8 cellular contexts compared by ENCODE assay signal in the genomic region with DNA sequence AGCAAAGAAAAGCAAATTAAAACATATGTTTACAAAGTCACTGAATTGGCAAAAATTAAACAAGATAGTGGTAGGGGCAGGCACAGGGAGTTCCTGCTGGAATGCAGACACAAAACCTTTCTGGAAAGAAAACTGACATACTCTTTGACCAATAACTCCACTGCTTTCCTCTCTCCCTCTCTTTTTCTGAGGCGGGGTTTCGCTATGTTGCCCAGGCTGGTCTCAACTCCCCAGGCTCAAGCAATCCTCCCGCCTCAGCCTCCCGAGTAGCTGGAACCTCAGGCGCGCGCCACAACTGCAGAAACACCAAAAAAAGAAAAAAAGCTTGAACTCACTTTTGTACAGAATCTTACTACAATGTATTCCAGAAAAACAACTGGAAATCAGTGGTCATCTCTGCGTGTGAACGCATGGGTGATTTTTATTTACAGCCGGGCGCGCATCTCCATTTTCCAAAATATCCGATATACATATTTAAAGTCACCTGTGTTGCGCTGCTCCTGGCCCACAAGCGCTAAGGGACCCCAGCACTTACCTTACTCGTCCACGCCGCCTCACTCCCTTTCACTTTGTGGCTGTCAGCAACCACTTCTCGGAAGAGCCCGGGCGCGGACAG. TPM values are rescaled to one million over a fixed set of nuclear protein-coding genes. Genes with fewer than 3 reads are reported as not detected.
DNase-seq lines count a peak whose midpoint lies in the region; ATAC-seq, FAIRE-seq and TF ChIP-seq lines count a peak whose summit lies in the region.

No MANE protein-coding gene starts in this region.

- no peaks in the 10 kb centered on the region for H3K9me3 Mint-ChIP-seq in HFFc6

- no peak for FAIRE-seq in frontal cortex (lab: Jason Lieb, UNC)

- TF ChIP-seq CTCF in HFFc6 (IDR thresholded peaks at IDR 0.05) (no peak), WI38 (IDR thresholded peaks at IDR 0.05; ENCODE audit: low read depth, low read length) (no peak), fibroblast of pulmonary artery (IDR thresholded peaks at IDR 0.05; ENCODE audit: low read length, missing control alignments) (no peak)

- peaks cover 37% of the 10 kb centered on the region for H3K4me1 Mint-ChIP-seq in HFFc6 (ENCODE audit: low read depth)

- H3K9me3 ChIP-seq in neuron (ENCODE audit: low read length): no peaks in the 10 kb centered on the region

- H3K4me3 ChIP-seq in WI38 (ENCODE audit: low read depth, low read length) (peak overlapping the region; percentile 99), fibroblast of pulmonary artery (replicated peaks; ENCODE audit: low read depth, low read length) (peak overlapping the region; percentile 99), neuron (ENCODE audit: low read length) (peak overlapping the region; percentile 70)

- H3K36me3 Mint-ChIP-seq in HFFc6 (ENCODE audit: low read depth): peaks cover 24% of the 10 kb centered on the region

- ATAC-seq in HG03135 (IDR thresholded peaks at IDR 0.05; ENCODE audit: unreplicated experiment): no peak
- no peak for ATAC-seq in activated CD4-positive, CD25-positive, alpha-beta regulatory T cell treated with anti-CD3 and anti-CD28 coated beads, Interleukin-2, amount 50 U/mL, for 24 hours

- H3K4me1 ChIP-seq in neuron (ENCODE audit: insufficient read depth, low read length): peaks cover 28% of the 10 kb centered on the region

- peak; percentile 16 for DNase-seq in CD1c-positive myeloid dendritic cell (ENCODE audit: extremely low spot score)
- peak; percentile 68 for DNase-seq in HFFc6
- DNase-seq in fibroblast of pulmonary artery (ENCODE audit: low read depth): peak; percentile 83
- no peak for DNase-seq in frontal cortex (ENCODE audit: low spot score in 2 of 2)

- no peaks in the 10 kb centered on the region for H3K27me3 ChIP-seq in neuron (ENCODE audit: insufficient read depth, low read length)

- H3K36me3 ChIP-seq in neuron (ENCODE audit: insufficient read depth, low read length): peaks cover 47% of the 10 kb centered on the region

- peak overlapping the region; percentile 100 for H3K4me3 Mint-ChIP-seq in HFFc6

- peaks cover 4% of the 10 kb centered on the region for H3K27me3 Mint-ChIP-seq in HFFc6 (ENCODE audit: insufficient read depth)

- peak overlapping the region; percentile 53 for H2AFZ ChIP-seq in neuron (ENCODE audit: low read depth, low read length)

- H3K27ac Mint-ChIP-seq in HFFc6: peak overlapping the region; percentile 96

RNA-seq across cellular contexts. Expression of a gene that starts 0.5 kb away (rescaled TPM):
- total RNA-seq in HFFc6 (2021; fragmentation: NEBNext Ultra II Directional; extraction: Animal tissue kit (Norgen Biotek cat#: 25700)): 10 to 100 TPM in 3 of 6 experiments, 1 to 10 TPM in 3; 5.9 to 10.4 (median 9.9) TPM
- total RNA-seq in frontal cortex: 10.2 TPM

RNA-seq across cellular contexts. Expression of a gene that starts 0.7 kb away (rescaled TPM):
- total RNA-seq in HFFc6 (2021; fragmentation: NEBNext Ultra II Directional; extraction: Animal tissue kit (Norgen Biotek cat#: 25700)): 10 to 100 TPM; 51.1 to 58.2 (median 55.6) TPM
- 57.1 TPM for total RNA-seq in frontal cortex

RNA-seq across cellular contexts. Expression of a gene that starts 29.9 kb away (rescaled TPM):
- total RNA-seq in HFFc6 (2021; fragmentation: NEBNext Ultra II Directional; extraction: Animal tissue kit (Norgen Biotek cat#: 25700)): not detected
- total RNA-seq in frontal cortex: under 0.01 TPM

RNA-seq across cellular contexts. Expression of a gene that starts 38.6 kb away (rescaled TPM):
- total RNA-seq in HFFc6 (2021; fragmentation: NEBNext Ultra II Directional; extraction: Animal tissue kit (Norgen Biotek cat#: 25700)): not detected
- total RNA-seq in frontal cortex: 0.41 TPM

Comparison
In these comparisons a context has a peak if more than half of its experiments do, and no peak if none do; other contexts are left out.
1. DNase-seq: peak in CD1c-positive myeloid dendritic cell (single experiment), HFFc6 (single experiment) and fibroblast of pulmonary artery (single experiment); none in frontal cortex (0 of 2).
2. Peak in every context shown above with its lines, with median percentiles within 50 percentile points of each other: H3K4me3 ChIP-seq.